In genomic region chr13:112969692-112970338, GRCh38 we compare ENCODE assay signal across 9 cellular contexts. TPM values are rescaled to one million over a fixed set of nuclear protein-coding genes. Genes with fewer than 3 reads are reported as not detected.
A peak's percentile ranks its signal among the peaks of the same experiment; 100 is the strongest.
DNase-seq lines count a peak whose midpoint lies in the region; ATAC-seq, FAIRE-seq and TF ChIP-seq lines count a peak whose summit lies in the region.
"Had no signal": no experiment of that assay in that cellular context is flagged by ENCODE, and none has a peak within 500 bp of the region (broad histone marks: within the 10 kb centered on the region; RNA-seq: fewer than 3 reads in every experiment).

No MANE protein-coding gene starts in this region.

- H3K4me3 Mint-ChIP-seq in IgD-negative memory B cell: peak overlapping the region; percentile 86 to 98 (median 88)
- H3K4me3 Mint-ChIP-seq in natural killer cell treated with Interleukin-12 subunit alpha and Interleukin-12 subunit beta and Interleukin-15 and Interleukin-18, amount 100 ng/mL, for 72 hours: peak overlapping the region; percentile 81

- H3K27me3 ChIP-seq in BLaER1 treated with 17β-estradiol and CSF1 and Interleukin-3, amounts not matched to agents 10 nM and 100 nM: peaks cover 61 to 90% (median 74%) of the 10 kb centered on the region in 11 experiments

- H3K4me1 Mint-ChIP-seq in IgD-negative memory B cell: peaks cover 10 to 16% (median 11%) of the 10 kb centered on the region in 3 donors
- peaks cover 11 to 17% of the 10 kb centered on the region in 2 donors for H3K4me1 Mint-ChIP-seq in natural killer cell treated with Interleukin-12 subunit alpha and Interleukin-12 subunit beta and Interleukin-15 and Interleukin-18, amount 100 ng/mL, for 72 hours (ENCODE audit: low read depth in 2 of 2)

- H3K27ac Mint-ChIP-seq in IgD-negative memory B cell: peak overlapping the region in 2 of 3 donors; percentile 8 to 88
- no peak overlapping the region for H3K27ac Mint-ChIP-seq in natural killer cell treated with Interleukin-12 subunit alpha and Interleukin-12 subunit beta and Interleukin-15 and Interleukin-18, amount 100 ng/mL, for 72 hours

- no peak for DNase-seq in natural killer cell treated with Interleukin-12 subunit alpha and Interleukin-12 subunit beta and Interleukin-15 and Interleukin-18, amount 100 ng/mL, for 72 hours (ENCODE audit: low spot score)
- no peak for DNase-seq in urothelium cell line (ENCODE audit: low spot score)
- no peak for DNase-seq in NCI-H2107 treated with DMSO at 0.1 percent for 48 hours (lab: John Stamatoyannopoulos, UW; ENCODE audit: unreplicated experiment)
- DNase-seq in H54 (ENCODE audit: insufficient read length, low spot score): no peak

- H3K36me3 Mint-ChIP-seq in IgD-negative memory B cell: no peaks in the 10 kb centered on the region
- no peaks in the 10 kb centered on the region for H3K36me3 Mint-ChIP-seq in natural killer cell treated with Interleukin-12 subunit alpha and Interleukin-12 subunit beta and Interleukin-15 and Interleukin-18, amount 100 ng/mL, for 72 hours

- H4K20me1 ChIP-seq in BLaER1 treated with 17β-estradiol and CSF1 and Interleukin-3, amounts not matched to agents 10 nM and 100 nM: peaks cover 0 to 37% (median 17%) of the 10 kb centered on the region in 11 experiments; a peak in 16 of 22 replicates

- no peak for FAIRE-seq in urothelium cell line (lab: Jason Lieb, UNC)
- no peak for FAIRE-seq in H54 (lab: Jason Lieb, UNC)
- FAIRE-seq: K562 had no signal

- no peaks in the 10 kb centered on the region for H3K36me3 ChIP-seq in BLaER1 treated with 17β-estradiol and CSF1 and Interleukin-3, amounts not matched to agents 10 nM and 100 nM

- no peak for ATAC-seq in natural killer cell treated with Interleukin-12 subunit alpha and Interleukin-12 subunit beta and Interleukin-15 and Interleukin-18, amount 100 ng/mL, for 72 hours
- ATAC-seq in HG03469 (IDR thresholded peaks at IDR 0.05; ENCODE audit: unreplicated experiment): no peak
- ATAC-seq: K562 had no signal

- H3K4me1 ChIP-seq in BLaER1 treated with 17β-estradiol and CSF1 and Interleukin-3, amounts not matched to agents 10 nM and 100 nM: peaks cover 9 to 23% (median 18%) of the 10 kb centered on the region in 10 experiments

- H3K27me3 Mint-ChIP-seq in IgD-negative memory B cell: peaks cover 21% of the 10 kb centered on the region
- peaks cover 29 to 51% of the 10 kb centered on the region in 2 donors for H3K27me3 Mint-ChIP-seq in natural killer cell treated with Interleukin-12 subunit alpha and Interleukin-12 subunit beta and Interleukin-15 and Interleukin-18, amount 100 ng/mL, for 72 hours

- H3K9ac ChIP-seq in BLaER1 treated with 17β-estradiol and CSF1 and Interleukin-3, amounts not matched to agents 10 nM and 100 nM: peak overlapping the region in 2 of 11 experiments; percentile 23 to 52; a peak in 3 of 22 replicates

- no peak for TF ChIP-seq POLR2A in H54 (IDR thresholded peaks at IDR 0.05; ENCODE audit: low read depth, low read length)

- H3K9me3 Mint-ChIP-seq in IgD-negative memory B cell: peaks cover 0 to 5% (median 0%) of the 10 kb centered on the region in 3 donors
- peaks cover 5% of the 10 kb centered on the region for H3K9me3 Mint-ChIP-seq in natural killer cell treated with Interleukin-12 subunit alpha and Interleukin-12 subunit beta and Interleukin-15 and Interleukin-18, amount 100 ng/mL, for 72 hours

- H3K27ac ChIP-seq in BLaER1 treated with 17β-estradiol and CSF1 and Interleukin-3, amounts not matched to agents 10 nM and 100 nM: no peak overlapping the region
- H3K27ac ChIP-seq in cingulate gyrus (ENCODE audit: low read depth, low read length): peak overlapping the region; percentile 52

- peaks cover 6 to 19% (median 14%) of the 10 kb centered on the region in 11 experiments; a peak in 20 of 22 replicates for H3K9me3 ChIP-seq in BLaER1 treated with 17β-estradiol and CSF1 and Interleukin-3, amounts not matched to agents 10 nM and 100 nM (replicated peaks in 1 of 11)

- peak overlapping the region in 8 of 10 experiments; percentile 52 to 74 (median 62); a peak in 12 of 20 replicates for H3K4me3 ChIP-seq in BLaER1 treated with 17β-estradiol and CSF1 and Interleukin-3, amounts not matched to agents 10 nM and 100 nM
- H3K4me3 ChIP-seq: K562 had no signal

- H3K4me2 ChIP-seq in BLaER1 treated with 17β-estradiol and CSF1 and Interleukin-3, amounts not matched to agents 10 nM and 100 nM: peak overlapping the region; percentile 91 to 100 (median 98)

RNA-seq across cellular contexts. Expression of gene MCF2L, which starts 0.8 kb away (rescaled TPM):
- polyA plus RNA-seq in IgD-negative memory B cell: 1.7 TPM
- total RNA-seq in natural killer cell treated with Interleukin-12 subunit alpha and Interleukin-12 subunit beta and Interleukin-15 and Interleukin-18, amount 100 ng/mL, for 72 hours: under 1 TPM; 0.56 to 0.74 TPM

Comparison
In these comparisons a context has a peak if more than half of its experiments do, and no peak if none do; other contexts are left out.
1. H3K27ac Mint-ChIP-seq: peak in IgD-negative memory B cell (2 of 3); none in natural killer cell treated with Interleukin-12 subunit alpha and Interleukin-12 subunit beta and Interleukin-15 and Interleukin-18, amount 100 ng/mL, for 72 hours (0 of 2).